ENCODE assay signal across 42 cellular contexts in the genomic region with DNA sequence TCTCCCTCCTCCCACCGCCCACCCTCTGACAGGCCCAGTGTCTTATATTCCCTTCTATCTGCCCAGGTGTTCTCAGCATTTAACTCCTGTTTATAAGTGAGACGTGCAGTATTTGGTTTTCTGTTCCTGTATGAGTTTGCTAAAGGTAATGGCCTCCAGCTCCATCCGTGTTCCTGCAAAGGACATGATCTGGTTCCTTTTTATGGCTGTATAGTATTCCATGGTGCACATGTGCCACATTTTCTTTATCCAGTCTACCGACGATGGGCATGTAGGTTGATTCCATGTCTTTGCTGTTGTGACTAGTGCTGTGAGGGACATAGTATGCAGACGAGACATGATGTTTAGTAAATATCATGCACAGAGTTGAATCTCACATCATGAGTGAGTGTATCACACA. TPM values are rescaled to one million over a fixed set of nuclear protein-coding genes. Genes with fewer than 3 reads are reported as not detected.
"Had no signal": no experiment of that assay in that cellular context is flagged by ENCODE, and none has a peak within 500 bp of the region (broad histone marks: within the 10 kb centered on the region; RNA-seq: fewer than 3 reads in every experiment).

No MANE protein-coding gene starts in this region.

- FAIRE-seq: astrocyte, bronchial epithelial cell had no signal

- H3K4me3 ChIP-seq: adrenal gland, ascending aorta, body of pancreas, breast epithelium, cardiac muscle cell had no signal

- ATAC-seq: activated naive CD4-positive, alpha-beta T cell treated with anti-CD3 and anti-CD28 coated beads, Interleukin-2, amount 50 U/mL, for 72 hours; activated naive CD8-positive, alpha-beta T cell treated with anti-CD3 and anti-CD28 coated beads, Interleukin-2, amount 50 U/mL, for 24 hours; activated T-cell treated with anti-CD3 and anti-CD28 coated beads, Interleukin-2, amount 50 U/mL, for 4 hours; activated T-cell treated with anti-CD3 and anti-CD28 coated beads, Interleukin-2, amount 50 U/mL, for 72 hours; activated T-helper 17 cell treated with anti-CD3 and anti-CD28 coated beads, Interleukin-2, amount 50 U/mL, for 72 hours; body of pancreas had no signal

- H3K9me3 ChIP-seq: adrenal gland, ascending aorta, body of pancreas, breast epithelium had no signal

- DNase-seq: activated effector memory CD4-positive, alpha-beta T cell treated with anti-CD3 and anti-CD28 coated beads, Interleukin-2, amount 50 U/mL, for 16 hours; activated effector memory CD4-positive, alpha-beta T cell treated with Interleukin-2 at 50 U/mL for 16 hours; activated gamma-delta T cell; activated gamma-delta T cell treated with Interleukin-2 at 50 U/mL for 16 hours; activated naive CD4-positive, alpha-beta T cell; activated naive CD4-positive, alpha-beta T cell treated with anti-CD3 and anti-CD28 coated beads for 36 hours; activated naive CD4-positive, alpha-beta T cell treated with anti-CD3 and anti-CD28 coated beads, Interleukin-2, amount 10 ng/mL, durations not matched to agents 7 days and 5 days; activated naive CD4-positive, alpha-beta T cell treated with anti-CD3 and anti-CD28 coated beads, Interleukin-2, amount 50 U/mL, for 16 hours; activated naive CD4-positive, alpha-beta T cell treated with Interleukin-2 at 50 U/mL for 16 hours; activated naive CD8-positive, alpha-beta T cell treated with anti-CD3 and anti-CD28 coated beads for 36 hours; activated naive CD8-positive, alpha-beta T cell treated with anti-CD3 and anti-CD28 coated beads, Interleukin-2, amount 50 U/mL, for 24 hours; activated T-cell treated with anti-CD3 and anti-CD28 coated beads, Interleukin-2, amount 50 U/mL, for 24 hours; activated T-cell treated with anti-CD3 and anti-CD28 coated beads, Interleukin-2, amount 50 U/mL, for 4 hours; activated T-cell treated with anti-CD3 and anti-CD28 coated beads, Interleukin-2, amount 50 U/mL, for 48 hours; activated T-cell treated with anti-CD3 and anti-CD28 coated beads, Interleukin-2, amount 50 U/mL, for 72 hours; amniotic stem cell; amygdala; anterior cingulate cortex; body of pancreas; brain microvascular endothelial cell; central memory CD4-positive, alpha-beta T cell; cerebellar nuclear complex had no signal

- H3K27ac ChIP-seq: adrenal gland, ascending aorta, body of pancreas, brain microvascular endothelial cell, breast epithelium, cardiac muscle cell had no signal

- H3K4me1 Mint-ChIP-seq: activated naive CD4-positive, alpha-beta T cell treated with anti-CD3 and anti-CD28 coated beads, Interleukin-2, amount 10 ng/mL, durations not matched to agents 7 days and 5 days; activated naive CD4-positive, alpha-beta T cell treated with anti-CD3 and anti-CD28 coated beads, Interleukin-2, amount 50 U/mL, for 24 hours; activated naive CD8-positive, alpha-beta T cell treated with anti-CD3 and anti-CD28 coated beads for 36 hours; activated naive CD8-positive, alpha-beta T cell treated with anti-CD3 and anti-CD28 coated beads, Interleukin-2, amount 50 U/mL, for 24 hours; activated T-helper 17 cell treated with anti-CD3 and anti-CD28 coated beads, Interleukin-2, amount 50 U/mL, for 72 hours had no signal

- H3K4me1 ChIP-seq: adrenal gland, ascending aorta, body of pancreas, breast epithelium had no signal

- H3K27me3 ChIP-seq: ascending aorta, body of pancreas, cardiac muscle cell had no signal

- H3K9me3 Mint-ChIP-seq: activated naive CD4-positive, alpha-beta T cell treated with anti-CD3 and anti-CD28 coated beads for 36 hours; activated naive CD4-positive, alpha-beta T cell treated with anti-CD3 and anti-CD28 coated beads, Interleukin-2, amount 10 ng/mL, durations not matched to agents 7 days and 5 days; activated naive CD4-positive, alpha-beta T cell treated with anti-CD3 and anti-CD28 coated beads, Interleukin-2, amount 50 U/mL, for 24 hours; activated naive CD4-positive, alpha-beta T cell treated with anti-CD3 and anti-CD28 coated beads, Interleukin-2, amount 50 U/mL, for 72 hours; activated naive CD8-positive, alpha-beta T cell treated with anti-CD3 and anti-CD28 coated beads for 36 hours; activated naive CD8-positive, alpha-beta T cell treated with anti-CD3 and anti-CD28 coated beads, Interleukin-2, amount 10 ng/mL, durations not matched to agents 7 days and 5 days; activated naive CD8-positive, alpha-beta T cell treated with anti-CD3 and anti-CD28 coated beads, Interleukin-2, amount 50 U/mL, for 24 hours; activated T-cell treated with anti-CD3 and anti-CD28 coated beads, Interleukin-2, amount 50 U/mL, for 24 hours; activated T-cell treated with anti-CD3 and anti-CD28 coated beads, Interleukin-2, amount 50 U/mL, for 4 hours; activated T-cell treated with anti-CD3 and anti-CD28 coated beads, Interleukin-2, amount 50 U/mL, for 72 hours; activated T-helper 1 cell treated with anti-CD3 and anti-CD28 coated beads, Interleukin-12 subunit alpha, Interleukin-12 subunit beta, Interleukin-2, Interleukin-4 antibody, amounts not matched to agents 30 ng/mL and 10 ng/mL and 1 ng/mL, durations not matched to agents 14 hours and 24 hours and 36 hours; activated T-helper 17 cell treated with anti-CD3 and anti-CD28 coated beads, Interleukin-2, amount 50 U/mL, for 72 hours; activated T-helper 2 cell treated with anti-CD3 and anti-CD28 coated beads, Interferon-gamma antibody, Interleukin-2, Interleukin-4, amounts not matched to agents 10 μg/mL and 5 μg/mL and 100 μg/mL, durations not matched to agents 14 hours and 24 hours and 36 hours; central memory CD8-positive, alpha-beta T cell had no signal

- H3K36me3 Mint-ChIP-seq: activated naive CD4-positive, alpha-beta T cell treated with anti-CD3 and anti-CD28 coated beads, Interleukin-2, amount 10 ng/mL, durations not matched to agents 7 days and 5 days; activated naive CD4-positive, alpha-beta T cell treated with anti-CD3 and anti-CD28 coated beads, Interleukin-2, amount 50 U/mL, for 24 hours; activated naive CD4-positive, alpha-beta T cell treated with anti-CD3 and anti-CD28 coated beads, Interleukin-2, amount 50 U/mL, for 72 hours; activated naive CD8-positive, alpha-beta T cell; activated naive CD8-positive, alpha-beta T cell treated with anti-CD3 and anti-CD28 coated beads for 36 hours; activated naive CD8-positive, alpha-beta T cell treated with anti-CD3 and anti-CD28 coated beads, Interleukin-2, amount 10 ng/mL, durations not matched to agents 7 days and 5 days; brain had no signal

- H3K27ac Mint-ChIP-seq: activated naive CD4-positive, alpha-beta T cell treated with anti-CD3 and anti-CD28 coated beads for 36 hours; activated naive CD4-positive, alpha-beta T cell treated with anti-CD3 and anti-CD28 coated beads, Interleukin-2, amount 10 ng/mL, durations not matched to agents 7 days and 5 days; activated naive CD4-positive, alpha-beta T cell treated with anti-CD3 and anti-CD28 coated beads, Interleukin-2, amount 50 U/mL, for 24 hours; activated naive CD4-positive, alpha-beta T cell treated with anti-CD3 and anti-CD28 coated beads, Interleukin-2, amount 50 U/mL, for 72 hours; activated naive CD8-positive, alpha-beta T cell; activated naive CD8-positive, alpha-beta T cell treated with anti-CD3 and anti-CD28 coated beads for 36 hours; activated naive CD8-positive, alpha-beta T cell treated with anti-CD3 and anti-CD28 coated beads, Interleukin-2, amount 10 ng/mL, durations not matched to agents 7 days and 5 days; activated naive CD8-positive, alpha-beta T cell treated with anti-CD3 and anti-CD28 coated beads, Interleukin-2, amount 50 U/mL, for 24 hours; activated T-cell treated with anti-CD3 and anti-CD28 coated beads, Interleukin-2, amount 50 U/mL, for 24 hours; activated T-cell treated with anti-CD3 and anti-CD28 coated beads, Interleukin-2, amount 50 U/mL, for 72 hours; activated T-helper 1 cell treated with anti-CD3 and anti-CD28 coated beads, Interleukin-12 subunit alpha, Interleukin-12 subunit beta, Interleukin-2, Interleukin-4 antibody, amounts not matched to agents 30 ng/mL and 10 ng/mL and 1 ng/mL, durations not matched to agents 14 hours and 24 hours and 36 hours; activated T-helper 17 cell treated with anti-CD3 and anti-CD28 coated beads, Interleukin-2, amount 50 U/mL, for 72 hours; activated T-helper 2 cell treated with anti-CD3 and anti-CD28 coated beads, Interferon-gamma antibody, Interleukin-2, Interleukin-4, amounts not matched to agents 10 μg/mL and 5 μg/mL and 100 μg/mL, durations not matched to agents 14 hours and 24 hours and 36 hours; brain had no signal

- H3K36me3 ChIP-seq: adrenal gland, ascending aorta, brain microvascular endothelial cell, breast epithelium, cardiac muscle cell had no signal

- H3K4me3 Mint-ChIP-seq: activated naive CD4-positive, alpha-beta T cell treated with anti-CD3 and anti-CD28 coated beads for 36 hours; activated naive CD4-positive, alpha-beta T cell treated with anti-CD3 and anti-CD28 coated beads, Interleukin-2, amount 10 ng/mL, durations not matched to agents 7 days and 5 days; activated naive CD4-positive, alpha-beta T cell treated with anti-CD3 and anti-CD28 coated beads, Interleukin-2, amount 50 U/mL, for 24 hours; activated naive CD8-positive, alpha-beta T cell; activated naive CD8-positive, alpha-beta T cell treated with anti-CD3 and anti-CD28 coated beads for 36 hours; activated naive CD8-positive, alpha-beta T cell treated with anti-CD3 and anti-CD28 coated beads, Interleukin-2, amount 10 ng/mL, durations not matched to agents 7 days and 5 days; activated naive CD8-positive, alpha-beta T cell treated with anti-CD3 and anti-CD28 coated beads, Interleukin-2, amount 50 U/mL, for 24 hours; activated T-cell treated with anti-CD3 and anti-CD28 coated beads, Interleukin-2, amount 50 U/mL, for 24 hours; activated T-cell treated with anti-CD3 and anti-CD28 coated beads, Interleukin-2, amount 50 U/mL, for 4 hours; activated T-cell treated with anti-CD3 and anti-CD28 coated beads, Interleukin-2, amount 50 U/mL, for 72 hours; activated T-helper 1 cell treated with anti-CD3 and anti-CD28 coated beads, Interleukin-12 subunit alpha, Interleukin-12 subunit beta, Interleukin-2, Interleukin-4 antibody, amounts not matched to agents 30 ng/mL and 10 ng/mL and 1 ng/mL, durations not matched to agents 14 hours and 24 hours and 36 hours; activated T-helper 17 cell treated with anti-CD3 and anti-CD28 coated beads, Interleukin-2, amount 50 U/mL, for 72 hours; brain; central memory CD8-positive, alpha-beta T cell had no signal

RNA-seq across cellular contexts. Expression of gene SLC6A19, which starts 7.0 kb away (rescaled TPM):
- total RNA-seq: activated naive CD4-positive, alpha-beta T cell treated with anti-CD3 and anti-CD28 coated beads for 36 hours; activated naive CD4-positive, alpha-beta T cell treated with anti-CD3 and anti-CD28 coated beads, Interleukin-2, amount 50 U/mL, for 72 hours; activated naive CD8-positive, alpha-beta T cell treated with anti-CD3 and anti-CD28 coated beads for 36 hours; activated naive CD8-positive, alpha-beta T cell treated with anti-CD3 and anti-CD28 coated beads, Interleukin-2, amount 10 ng/mL, durations not matched to agents 7 days and 5 days; activated T-cell treated with anti-CD3 and anti-CD28 coated beads, Interleukin-2, amount 50 U/mL, for 72 hours; activated T-helper 1 cell treated with anti-CD3 and anti-CD28 coated beads, Interleukin-12 subunit alpha, Interleukin-12 subunit beta, Interleukin-2, Interleukin-4 antibody, amounts not matched to agents 30 ng/mL and 10 ng/mL and 1 ng/mL, durations not matched to agents 14 hours and 24 hours and 36 hours; activated T-helper 17 cell treated with anti-CD3 and anti-CD28 coated beads, Interleukin-2, amount 50 U/mL, for 72 hours; activated T-helper 2 cell treated with anti-CD3 and anti-CD28 coated beads, Interferon-gamma antibody, Interleukin-2, Interleukin-4, amounts not matched to agents 10 μg/mL and 5 μg/mL and 100 μg/mL, durations not matched to agents 14 hours and 24 hours and 36 hours; adrenal gland; ascending aorta; astrocyte; breast epithelium; bronchial epithelial cell; chondrocyte had no signal
- polyA plus RNA-seq: adrenal gland had no signal

RNA-seq across cellular contexts. Expression of gene SLC6A18, which starts 30.8 kb away (rescaled TPM):
- total RNA-seq: activated naive CD4-positive, alpha-beta T cell treated with anti-CD3 and anti-CD28 coated beads for 36 hours; activated naive CD4-positive, alpha-beta T cell treated with anti-CD3 and anti-CD28 coated beads, Interleukin-2, amount 50 U/mL, for 72 hours; activated naive CD8-positive, alpha-beta T cell treated with anti-CD3 and anti-CD28 coated beads for 36 hours; activated naive CD8-positive, alpha-beta T cell treated with anti-CD3 and anti-CD28 coated beads, Interleukin-2, amount 10 ng/mL, durations not matched to agents 7 days and 5 days; activated T-cell treated with anti-CD3 and anti-CD28 coated beads, Interleukin-2, amount 50 U/mL, for 4 hours; activated T-cell treated with anti-CD3 and anti-CD28 coated beads, Interleukin-2, amount 50 U/mL, for 72 hours; activated T-helper 1 cell treated with anti-CD3 and anti-CD28 coated beads, Interleukin-12 subunit alpha, Interleukin-12 subunit beta, Interleukin-2, Interleukin-4 antibody, amounts not matched to agents 30 ng/mL and 10 ng/mL and 1 ng/mL, durations not matched to agents 14 hours and 24 hours and 36 hours; activated T-helper 17 cell treated with anti-CD3 and anti-CD28 coated beads, Interleukin-2, amount 50 U/mL, for 72 hours; activated T-helper 2 cell treated with anti-CD3 and anti-CD28 coated beads, Interferon-gamma antibody, Interleukin-2, Interleukin-4, amounts not matched to agents 10 μg/mL and 5 μg/mL and 100 μg/mL, durations not matched to agents 14 hours and 24 hours and 36 hours; adrenal gland; aorta; ascending aorta; astrocyte; body of pancreas; breast epithelium; bronchial epithelial cell; cardiac muscle cell; cardiac septum; cerebellum; chondrocyte had no signal
- polyA plus RNA-seq: adipose tissue, adrenal gland, aorta, cardiac muscle cell had no signal
